Comparison of ENCODE assay signal across 14 cellular contexts in genomic region chr2:230008708-230009066, GRCh38.
DNase-seq lines count a peak whose midpoint lies in the region; ATAC-seq, FAIRE-seq and TF ChIP-seq lines count a peak whose summit lies in the region.
"Had no signal": no experiment of that assay in that cellular context is flagged by ENCODE, and none has a peak within 500 bp of the region (broad histone marks: within the 10 kb centered on the region; RNA-seq: fewer than 3 reads in every experiment).

No MANE protein-coding gene starts in this region.

- H3K9me3 Mint-ChIP-seq in HFFc6: no peaks in the 10 kb centered on the region
- H3K9me3 Mint-ChIP-seq in central memory CD8-positive, alpha-beta T cell: no peaks in the 10 kb centered on the region
- H3K9me3 Mint-ChIP-seq in osteocyte (ENCODE audit: unreplicated experiment): no peaks in the 10 kb centered on the region
- H3K9me3 Mint-ChIP-seq: immature natural killer cell; stimulated activated effector memory CD8-positive, alpha-beta T cell treated with anti-CD3 and anti-CD28 coated beads, Interleukin-12 subunit alpha, Interleukin-12 subunit beta, amount 100 ng/mL, for 72 hours had no signal

- WGBS in small intestine, 3 donors: 91 to 96% (median 95%) methylated on average over 1 of the region's 1 CpG

- H3K36me3 ChIP-seq in small intestine (ENCODE audit: control insufficient read depth in 2 of 2, insufficient read depth in 2 of 2, low read length in 2 of 2): no peaks in the 10 kb centered on the region
- H3K36me3 ChIP-seq: esophagus squamous epithelium, neutrophil, right lobe of liver, thyroid gland, WERI-Rb-1 had no signal

- TF ChIP-seq CTCF in HFFc6 (IDR thresholded peaks at IDR 0.05) (no peak), osteocyte (IDR thresholded peaks at IDR 0.05) (no peak)

- H3K4me1 ChIP-seq in small intestine (ENCODE audit: control insufficient read depth in 2 of 2, insufficient read depth in 1 of 2, low read depth in 1 of 2, low read length in 1 of 2): no peaks in the 10 kb centered on the region
- H3K4me1 ChIP-seq: right lobe of liver, thyroid gland had no signal

- DNase-seq in HFFc6 (no peak), OCI-M1 (lab: John Stamatoyannopoulos, UW) (peak; percentile 83), osteocyte (ENCODE audit: extremely low spot score, unreplicated experiment) (no peak), small intestine (no peak), NCI-H1092 treated with DMSO at 0.1 percent for 48 hours (lab: John Stamatoyannopoulos, UW) (no peak)
- DNase-seq in central memory CD8-positive, alpha-beta T cell (ENCODE audit: low spot score in 2 of 2): no peak

- no peak for FAIRE-seq in small intestine (lab: Jason Lieb, UNC)

- H3K36me3 Mint-ChIP-seq in HFFc6 (ENCODE audit: low read depth): no peaks in the 10 kb centered on the region
- H3K36me3 Mint-ChIP-seq in central memory CD8-positive, alpha-beta T cell (ENCODE audit: insufficient read depth): peaks cover 2% of the 10 kb centered on the region
- no peaks in the 10 kb centered on the region for H3K36me3 Mint-ChIP-seq in osteocyte (ENCODE audit: unreplicated experiment)
- H3K36me3 Mint-ChIP-seq: stimulated activated effector memory CD8-positive, alpha-beta T cell treated with anti-CD3 and anti-CD28 coated beads, Interleukin-12 subunit alpha, Interleukin-12 subunit beta, amount 100 ng/mL, for 72 hours had no signal

- no peak overlapping the region for H3K4me3 ChIP-seq in small intestine (ENCODE audit: low read depth in 1 of 2, low read length in 2 of 2)
- H3K4me3 ChIP-seq: esophagus squamous epithelium, thyroid gland had no signal

- no peaks in the 10 kb centered on the region for H3K27me3 ChIP-seq in small intestine (ENCODE audit: control insufficient read depth in 2 of 2, insufficient read depth in 2 of 2, low read length in 2 of 2)
- H3K27me3 ChIP-seq: esophagus squamous epithelium, neutrophil, right lobe of liver, thyroid gland had no signal

- no peaks in the 10 kb centered on the region for H3K9me3 ChIP-seq in small intestine (ENCODE audit: control insufficient read depth, low read depth)
- H3K9me3 ChIP-seq: esophagus squamous epithelium, neutrophil, right lobe of liver, thyroid gland had no signal

- H3K27ac Mint-ChIP-seq in HFFc6 (no peak overlapping the region; the same call in 1 of the 2 replicates), osteocyte (ENCODE audit: unreplicated experiment) (peak overlapping the region; percentile 35)
- H3K27ac Mint-ChIP-seq in central memory CD8-positive, alpha-beta T cell (ENCODE audit: low read depth): peak overlapping the region; percentile 3

- peaks cover 3% of the 10 kb centered on the region for H3K27me3 Mint-ChIP-seq in HFFc6 (ENCODE audit: insufficient read depth)
- no peaks in the 10 kb centered on the region for H3K27me3 Mint-ChIP-seq in central memory CD8-positive, alpha-beta T cell
- H3K27me3 Mint-ChIP-seq in osteocyte (ENCODE audit: unreplicated experiment): no peaks in the 10 kb centered on the region

- no peak overlapping the region for H3K27ac ChIP-seq in small intestine (ENCODE audit: low read depth in 1 of 2, low read length in 1 of 2)
- H3K27ac ChIP-seq: esophagus squamous epithelium, neutrophil, right lobe of liver, thyroid gland, WERI-Rb-1 had no signal

- peaks cover 35% of the 10 kb centered on the region for H3K4me1 Mint-ChIP-seq in HFFc6 (ENCODE audit: low read depth)
- H3K4me1 Mint-ChIP-seq in central memory CD8-positive, alpha-beta T cell: peaks cover 12% of the 10 kb centered on the region
- peaks cover 32% of the 10 kb centered on the region for H3K4me1 Mint-ChIP-seq in osteocyte (ENCODE audit: unreplicated experiment)
- H3K4me1 Mint-ChIP-seq: stimulated activated effector memory CD8-positive, alpha-beta T cell treated with anti-CD3 and anti-CD28 coated beads, Interleukin-12 subunit alpha, Interleukin-12 subunit beta, amount 100 ng/mL, for 72 hours had no signal

- ATAC-seq in central memory CD8-positive, alpha-beta T cell (replicated peaks; ENCODE audit: extremely low read depth, poor library complexity, severe bottlenecking): no peak
- ATAC-seq in GM21737 (IDR thresholded peaks at IDR 0.05; ENCODE audit: unreplicated experiment): no peak

- H3K4me3 Mint-ChIP-seq in HFFc6: peak overlapping the region; percentile 27; the same call in 1 of the 2 replicates
- no peak overlapping the region for H3K4me3 Mint-ChIP-seq in central memory CD8-positive, alpha-beta T cell
- no peak overlapping the region for H3K4me3 Mint-ChIP-seq in osteocyte (ENCODE audit: unreplicated experiment)
- H3K4me3 Mint-ChIP-seq: stimulated activated effector memory CD8-positive, alpha-beta T cell treated with anti-CD3 and anti-CD28 coated beads, Interleukin-12 subunit alpha, Interleukin-12 subunit beta, amount 100 ng/mL, for 72 hours had no signal
